2 cellular contexts compared by ENCODE assay signal in the genomic region with DNA sequence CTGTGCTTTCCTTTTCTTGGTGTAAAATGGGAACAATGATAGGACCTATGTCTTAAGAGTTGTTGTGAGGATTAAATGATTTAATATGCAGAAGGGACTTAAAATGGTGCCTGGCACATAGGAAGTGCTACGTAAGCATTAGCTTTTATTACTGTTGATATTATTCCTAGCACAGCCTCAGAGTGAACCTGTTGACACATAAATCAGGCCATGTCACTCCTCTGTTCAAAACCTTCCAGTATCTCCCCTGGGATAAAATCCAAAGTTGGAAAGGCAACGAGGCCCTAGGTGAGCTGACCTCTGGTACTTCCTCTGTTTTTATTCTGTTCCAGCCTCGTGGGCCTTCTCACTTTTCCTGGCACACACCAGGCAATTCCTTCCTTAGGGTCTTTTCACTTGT.
TF ChIP-seq lines count a peak whose summit lies in the region.

No MANE protein-coding gene starts in this region.

TF ChIP-seq in HepG2, 621 proteins besides CTCF, POLR2A, EP300 and RAD21:
- TF ChIP-seq ZNF839 (CRISPR knock-in tag; IDR thresholded peaks at IDR 0.05; ENCODE audit: borderline replicate concordance) = no peak
- TF ChIP-seq, protein P1, sequence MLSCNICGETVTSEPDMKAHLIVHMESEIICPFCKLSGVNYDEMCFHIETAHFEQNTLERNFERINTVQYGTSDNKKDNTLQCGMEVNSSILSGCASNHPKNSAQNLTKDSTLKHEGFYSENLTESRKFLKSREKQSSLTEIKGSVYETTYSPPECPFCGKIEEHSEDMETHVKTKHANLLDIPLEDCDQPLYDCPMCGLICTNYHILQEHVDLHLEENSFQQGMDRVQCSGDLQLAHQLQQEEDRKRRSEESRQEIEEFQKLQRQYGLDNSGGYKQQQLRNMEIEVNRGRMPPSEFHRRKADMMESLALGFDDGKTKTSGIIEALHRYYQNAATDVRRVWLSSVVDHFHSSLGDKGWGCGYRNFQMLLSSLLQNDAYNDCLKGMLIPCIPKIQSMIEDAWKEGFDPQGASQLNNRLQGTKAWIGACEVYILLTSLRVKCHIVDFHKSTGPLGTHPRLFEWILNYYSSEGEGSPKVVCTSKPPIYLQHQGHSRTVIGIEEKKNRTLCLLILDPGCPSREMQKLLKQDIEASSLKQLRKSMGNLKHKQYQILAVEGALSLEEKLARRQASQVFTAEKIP (CRISPR knock-in tag; IDR thresholded peaks at IDR 0.05; ENCODE audit: borderline replicate concordance) = no peak
- no peak for TF ChIP-seq ZNF143 (CRISPR knock-in tag; IDR thresholded peaks at IDR 0.05)
- no peak for TF ChIP-seq ZNF441 (CRISPR knock-in tag; IDR thresholded peaks at IDR 0.05; ENCODE audit: borderline replicate concordance)
- TF ChIP-seq ATF1 (CRISPR knock-in tag; IDR thresholded peaks at IDR 0.05) = no peak
- no peak for TF ChIP-seq ELF3 (CRISPR knock-in tag; IDR thresholded peaks at IDR 0.05)
- TF ChIP-seq RFX5 (IDR thresholded peaks at IDR 0.05; ENCODE audit: low read depth, low read length) = no peak
- TF ChIP-seq ZNF224 (CRISPR knock-in tag; IDR thresholded peaks at IDR 0.05) = no peak
- TF ChIP-seq SMAD1 (CRISPR knock-in tag; IDR thresholded peaks at IDR 0.05; ENCODE audit: borderline replicate concordance, low read depth) = no peak
- no peak for TF ChIP-seq ZNF543 (CRISPR knock-in tag; IDR thresholded peaks at IDR 0.05)

TF ChIP-seq in H1, 55 proteins besides CTCF, POLR2A, EP300 and RAD21:
- no peak for TF ChIP-seq SIRT6 (IDR thresholded peaks at IDR 0.05; ENCODE audit: low read length)
- no peak for TF ChIP-seq SP4 (IDR thresholded peaks at IDR 0.05; ENCODE audit: low read length)
- TF ChIP-seq NANOG (IDR thresholded peaks at IDR 0.05; ENCODE audit: insufficient read depth, low read depth, low read length, poor library complexity, severe bottlenecking) = no peak
- no peak for TF ChIP-seq POLR2AphosphoS5 (IDR thresholded peaks at IDR 0.05; ENCODE audit: low read depth, low read length)
- no peak for TF ChIP-seq CHD1 (IDR thresholded peaks at IDR 0.05; ENCODE audit: low read depth, low read length)
- no peak for TF ChIP-seq NRF1 (IDR thresholded peaks at IDR 0.05; ENCODE audit: low read depth, low read length)
- no peak for TF ChIP-seq RFX5 (IDR thresholded peaks at IDR 0.05; ENCODE audit: borderline replicate concordance, low read depth, low read length)
- TF ChIP-seq SIX5 (IDR thresholded peaks at IDR 0.05; ENCODE audit: low read depth, low read length) = no peak
- no peak for TF ChIP-seq SP1 (IDR thresholded peaks at IDR 0.05; ENCODE audit: low read depth, low read length)
- TF ChIP-seq CBX5 (IDR thresholded peaks at IDR 0.05; ENCODE audit: low read depth, low read length) = no peak
